20 cellular contexts compared by ENCODE assay signal in genomic region chr10:3274414-3274813, GRCh38.
A peak's percentile ranks its signal among the peaks of the same experiment; 100 is the strongest.
DNase-seq lines count a peak whose midpoint lies in the region; ATAC-seq and TF ChIP-seq lines count a peak whose summit lies in the region.
"Had no signal": no experiment of that assay in that cellular context is flagged by ENCODE, and none has a peak within 500 bp of the region (broad histone marks: within the 10 kb centered on the region; RNA-seq: fewer than 3 reads in every experiment).

No MANE protein-coding gene starts in this region.

- H3K4me3 ChIP-seq in endodermal cell (ENCODE audit: low read length) (no peak overlapping the region), neural progenitor cell (no peak overlapping the region), testis (no peak overlapping the region)
- H3K4me3 ChIP-seq: GM23248, K562 had no signal

- H3K4me3 Mint-ChIP-seq in endodermal cell (no peak overlapping the region), neural progenitor cell (no peak overlapping the region)
- H3K4me3 Mint-ChIP-seq: CD4-positive, CD25-positive, alpha-beta regulatory T cell; CD8-positive, alpha-beta memory T cell; HFFc6 had no signal

- H3K4me1 ChIP-seq in endodermal cell (ENCODE audit: control insufficient read depth, insufficient read depth, low read length) = no peaks in the 10 kb centered on the region
- peaks cover 17% of the 10 kb centered on the region for H3K4me1 ChIP-seq in neural progenitor cell
- peaks cover 9% of the 10 kb centered on the region for H3K4me1 ChIP-seq in testis
- H3K4me1 ChIP-seq: BE2C had no signal

- DNase-seq in NCI-H345 (lab: John Stamatoyannopoulos, UW) (peak; percentile 69), endodermal cell (peak; percentile 68), neural progenitor cell (ENCODE audit: low spot score) (no peak), testis (no peak), DMS114 treated with DMSO at 0.1 percent for 48 hours (lab: John Stamatoyannopoulos, UW; ENCODE audit: unreplicated experiment) (no peak)
- DNase-seq: ACHN; BE2C; C1 segment of cervical spinal cord; CD4-positive, CD25-positive, alpha-beta regulatory T cell; CD8-positive, alpha-beta memory T cell; COR-L47; DMS 273 treated with DMSO at 0.1 percent for 48 hours; GM23248; H7; HFFc6; IMR-90 had no signal

- H3K9me3 ChIP-seq in endodermal cell (ENCODE audit: control insufficient read depth, low read length) (no peaks in the 10 kb centered on the region), neural progenitor cell (ENCODE audit: low read depth) (no peaks in the 10 kb centered on the region), testis (no peaks in the 10 kb centered on the region)
- H3K9me3 ChIP-seq: BE2C had no signal

- intact Hi-C loops in testis (cut with DNase I; ENCODE audit: low total_unique reads) = no loop called here

- H3F3A ChIP-seq in neural progenitor cell (ENCODE audit: low read depth) = no peaks in the 10 kb centered on the region

- H3K27me3 Mint-ChIP-seq in endodermal cell (ENCODE audit: insufficient read depth) (peaks cover 32% of the 10 kb centered on the region), neural progenitor cell (ENCODE audit: insufficient read depth, low read depth) (peaks cover 7% of the 10 kb centered on the region)

- H3K27me3 ChIP-seq in endodermal cell (ENCODE audit: control insufficient read depth, insufficient read depth, low read length, poor library complexity, severe bottlenecking) (no peaks in the 10 kb centered on the region), neural progenitor cell (no peaks in the 10 kb centered on the region), testis (no peaks in the 10 kb centered on the region)
- H3K27me3 ChIP-seq: BE2C had no signal

- no peak overlapping the region for H3K27ac ChIP-seq in endodermal cell (ENCODE audit: low read depth, low read length)
- no peak overlapping the region for H3K27ac ChIP-seq in neural progenitor cell
- no peak overlapping the region for H3K27ac ChIP-seq in testis
- H3K27ac ChIP-seq: GM23248 had no signal

- no peaks in the 10 kb centered on the region for H4K20me1 ChIP-seq in neural progenitor cell (ENCODE audit: low read depth)

- H3K9ac ChIP-seq in endodermal cell (ENCODE audit: extremely low read depth, low read length, poor library complexity, severe bottlenecking) = no peak overlapping the region
- H3K9ac ChIP-seq in neural progenitor cell = no peak overlapping the region
- H3K9ac ChIP-seq: GM23248 had no signal

- H3K9me3 Mint-ChIP-seq in endodermal cell = no peaks in the 10 kb centered on the region
- H3K9me3 Mint-ChIP-seq in neural progenitor cell = peaks cover 29% of the 10 kb centered on the region
- H3K9me3 Mint-ChIP-seq: CD8-positive, alpha-beta memory T cell had no signal

- TF ChIP-seq CTCF in endodermal cell (conservative IDR thresholded peaks at IDR 0.05) = no peak
- TF ChIP-seq CTCF in neural progenitor cell (IDR thresholded peaks at IDR 0.05) = no peak
- no peak for TF ChIP-seq CTCF in testis (IDR thresholded peaks at IDR 0.05)

- ATAC-seq in GM19328 (IDR thresholded peaks at IDR 0.05; ENCODE audit: unreplicated experiment) (no peak), GM19035 (IDR thresholded peaks at IDR 0.05; ENCODE audit: unreplicated experiment) (no peak)
- ATAC-seq: HCT116, K562 had no signal

- no peaks in the 10 kb centered on the region for H3K79me2 ChIP-seq in neural progenitor cell (ENCODE audit: low read depth)

- TF ChIP-seq POLR2A in testis (IDR thresholded peaks at IDR 0.05) = no peak

- WGBS in endodermal cell (ENCODE audit: insufficient coverage in 1 of 2, insufficient read length in 1 of 2), 2 experiments = 74 to 85% methylated on average over 4 to 7 of the region's 7 CpGs
- 73 to 85% methylated on average over 7 of the region's 7 CpGs for WGBS in testis, 2 donors

- H3K36me3 Mint-ChIP-seq in endodermal cell (ENCODE audit: low read depth) (no peaks in the 10 kb centered on the region), neural progenitor cell (no peaks in the 10 kb centered on the region)
- H3K36me3 Mint-ChIP-seq: CD4-positive, CD25-positive, alpha-beta regulatory T cell; CD8-positive, alpha-beta memory T cell had no signal

- H3K4me1 Mint-ChIP-seq in endodermal cell (peaks cover 48% of the 10 kb centered on the region), neural progenitor cell (peaks cover 47% of the 10 kb centered on the region)
- H3K4me1 Mint-ChIP-seq: CD4-positive, CD25-positive, alpha-beta regulatory T cell; CD8-positive, alpha-beta memory T cell had no signal

- H2AFZ ChIP-seq in neural progenitor cell (replicated peaks) = no peak overlapping the region
- H2AFZ ChIP-seq: GM23248 had no signal

- H3K36me3 ChIP-seq in endodermal cell (ENCODE audit: control insufficient read depth, insufficient read depth, low read length) (no peaks in the 10 kb centered on the region), neural progenitor cell (no peaks in the 10 kb centered on the region), testis (ENCODE audit: low read depth, missing control alignments) (no peaks in the 10 kb centered on the region)
- H3K36me3 ChIP-seq: BE2C had no signal

- H3K27ac Mint-ChIP-seq in endodermal cell (no peak overlapping the region), neural progenitor cell (peak overlapping the region; percentile 81)
- H3K27ac Mint-ChIP-seq: CD4-positive, CD25-positive, alpha-beta regulatory T cell; CD8-positive, alpha-beta memory T cell; HFFc6 had no signal

- no peak overlapping the region for H3K4me2 ChIP-seq in neural progenitor cell

Comparison
In these comparisons a context has a peak if more than half of its experiments do, and no peak if none do; other contexts are left out.
1. DNase-seq: peak in NCI-H345 (single experiment) and endodermal cell (single experiment); none in neural progenitor cell (single experiment), testis (single experiment) and DMS114 treated with DMSO at 0.1 percent for 48 hours (single experiment).